ENCODE assay signal across 14 cellular contexts in genomic region chr1:172951728-172952365, GRCh38.
DNase-seq lines count a peak whose midpoint lies in the region; ATAC-seq and TF ChIP-seq lines count a peak whose summit lies in the region.
"Had no signal": no experiment of that assay in that cellular context is flagged by ENCODE, and none has a peak within 500 bp of the region (broad histone marks: within the 10 kb centered on the region; RNA-seq: fewer than 3 reads in every experiment).

No MANE protein-coding gene starts in this region.

- H2AFZ ChIP-seq in KMS-11 (ENCODE audit: low read depth) = no peak overlapping the region

- TF ChIP-seq POLR2A in sigmoid colon (IDR thresholded peaks at IDR 0.05) = no peak

- no peak overlapping the region for H3K9ac ChIP-seq in KMS-11
- H3K9ac ChIP-seq in liver (ENCODE audit: low read depth in 1 of 2, low read length in 2 of 2) = no peak overlapping the region

- TF ChIP-seq EP300 in sigmoid colon (IDR thresholded peaks at IDR 0.05) = no peak

- 53% methylated on average over 3 of the region's 3 CpGs for WGBS in liver
- WGBS in sigmoid colon, 2 donors = 74 to 77% methylated on average over 3 of the region's 3 CpGs

- H3K27ac ChIP-seq in KMS-11 = no peak overlapping the region
- H3K27ac ChIP-seq in liver (ENCODE audit: low read depth in 1 of 2, low read length in 2 of 2) = no peak overlapping the region
- no peak overlapping the region for H3K27ac ChIP-seq in sigmoid colon
- H3K27ac ChIP-seq: breast epithelium had no signal

- TF ChIP-seq RAD21 in liver (IDR thresholded peaks at IDR 0.05) = peak; percentile 17 to 23

- H4K20me1 ChIP-seq in KMS-11 (ENCODE audit: insufficient read depth) = no peaks in the 10 kb centered on the region

- ATAC-seq in HG02759 (IDR thresholded peaks at IDR 0.05; ENCODE audit: unreplicated experiment) = no peak

- H3K4me1 ChIP-seq in KMS-11 (ENCODE audit: low read depth, poor library complexity, severe bottlenecking) (peaks cover 17% of the 10 kb centered on the region), liver (ENCODE audit: control insufficient read depth in 4 of 4, insufficient read depth in 4 of 4, low read length in 3 of 4) (peaks cover 0 to 4% (median 0%) of the 10 kb centered on the region in 4 donors), sigmoid colon (no peaks in the 10 kb centered on the region)

- H3K9me3 ChIP-seq in liver (ENCODE audit: control insufficient read depth in 4 of 4, low read length in 3 of 4) = no peaks in the 10 kb centered on the region
- no peaks in the 10 kb centered on the region for H3K9me3 ChIP-seq in sigmoid colon
- H3K9me3 ChIP-seq: breast epithelium had no signal

- peak overlapping the region; percentile 30 for H3K4me2 ChIP-seq in KMS-11

- H3K36me3 ChIP-seq in KMS-11 (ENCODE audit: insufficient read depth) (no peaks in the 10 kb centered on the region), liver (ENCODE audit: control insufficient read depth in 4 of 4, insufficient read depth in 3 of 4, low read depth in 1 of 4, low read length in 3 of 4) (no peaks in the 10 kb centered on the region), sigmoid colon (no peaks in the 10 kb centered on the region)
- H3K36me3 ChIP-seq: breast epithelium had no signal

- DNase-seq in AG09309 (ENCODE audit: low read depth) (peak; percentile 65), epithelial cell of esophagus (ENCODE audit: low read depth) (peak; percentile 94), sigmoid colon (no peak), DMS153 (lab: John Stamatoyannopoulos, UW) (no peak)
- no peak for DNase-seq in central memory CD4-positive, alpha-beta T cell
- DNase-seq: activated CD4-positive, alpha-beta T cell treated with anti-CD3 and anti-CD28 coated beads, Interleukin-2, amount 50 U/mL, for 48 hours; activated effector memory CD4-positive, alpha-beta T cell treated with Interleukin-2 at 50 U/mL for 16 hours; NCI-H345; stimulated activated CD4-positive, alpha-beta T cell treated with anti-CD3 and anti-CD28 coated beads, Interleukin-4, amount 100 ng/mL, for 4 hours; T-helper 2 cell had no signal

- H3K79me2 ChIP-seq in KMS-11 (ENCODE audit: insufficient read depth, low read depth) = no peaks in the 10 kb centered on the region

- intact Hi-C loops in sigmoid colon (cut with DNase I) = no loop called here

- no peaks in the 10 kb centered on the region for H3K27me3 ChIP-seq in KMS-11 (ENCODE audit: insufficient read depth, low read depth)
- H3K27me3 ChIP-seq in liver (ENCODE audit: control insufficient read depth in 4 of 4, insufficient read depth in 4 of 4, low read length in 3 of 4) = no peaks in the 10 kb centered on the region
- no peaks in the 10 kb centered on the region for H3K27me3 ChIP-seq in sigmoid colon
- H3K27me3 ChIP-seq: breast epithelium had no signal

- H3K4me3 ChIP-seq in AG09309 (ENCODE audit: control insufficient read depth, low read depth, low read length) (no peak overlapping the region), KMS-11 (IDR thresholded peaks at IDR 0.05; ENCODE audit: insufficient read depth, low read depth, low read length) (peak overlapping the region; percentile 8), epithelial cell of esophagus (ENCODE audit: low read length) (no peak overlapping the region), liver (ENCODE audit: low read depth in 1 of 3, low read length in 3 of 3) (no peak overlapping the region), sigmoid colon (no peak overlapping the region)
- H3K4me3 ChIP-seq: breast epithelium had no signal

- TF ChIP-seq CTCF in AG09309 (IDR thresholded peaks at IDR 0.05; ENCODE audit: control insufficient read depth, insufficient read depth, low read depth, low read length, missing control alignments) (no peak), KMS-11 (conservative IDR thresholded peaks at IDR 0.05; ENCODE audit: low read depth, low read length) (no peak), epithelial cell of esophagus (IDR thresholded peaks at IDR 0.05; ENCODE audit: insufficient read depth, low read depth, low read length, missing control alignments) (no peak), liver (IDR thresholded peaks at IDR 0.05; ENCODE audit: low read depth, low read length, missing input control) (no peak), sigmoid colon (IDR thresholded peaks at IDR 0.05) (no peak)

TF ChIP-seq in liver, 16 proteins besides CTCF, POLR2A, EP300 and RAD21:
- no peak for TF ChIP-seq NR2F2 (IDR thresholded peaks at IDR 0.05)
- TF ChIP-seq REST (IDR thresholded peaks at IDR 0.05) = no peak
- no peak for TF ChIP-seq JUND (IDR thresholded peaks at IDR 0.05)
- TF ChIP-seq SP1 (IDR thresholded peaks at IDR 0.05) = no peak
- no peak for TF ChIP-seq FOXA1 (IDR thresholded peaks at IDR 0.05)
- TF ChIP-seq TAF1 (conservative IDR thresholded peaks at IDR 0.05) = no peak
- TF ChIP-seq ATF3 (IDR thresholded peaks at IDR 0.05) = no peak
- TF ChIP-seq GABPA (IDR thresholded peaks at IDR 0.05 in 1 of 2, conservative IDR thresholded peaks at IDR 0.05 in 1 of 2) = no peak
- TF ChIP-seq HNF4G (IDR thresholded peaks at IDR 0.05) = no peak
- peak; percentile 25 to 58 for TF ChIP-seq HNF4A (conservative IDR thresholded peaks at IDR 0.05)
- peak; percentile 46 for TF ChIP-seq YY1 (IDR thresholded peaks at IDR 0.05)
- TF ChIP-seq MAX (IDR thresholded peaks at IDR 0.05) = no peak
- TF ChIP-seq EGR1 (IDR thresholded peaks at IDR 0.05; ENCODE audit: low read depth in 2 of 2) = no peak
- no peak for TF ChIP-seq FOXA2 (IDR thresholded peaks at IDR 0.05)
- no peak for TF ChIP-seq ZBTB33 (IDR thresholded peaks at IDR 0.05)
- TF ChIP-seq RXRA (IDR thresholded peaks at IDR 0.05) = peak in 1 of 2 donors; percentile 49

Comparison
In these comparisons a context has a peak if more than half of its experiments do, and no peak if none do; other contexts are left out.
1. DNase-seq: peak in AG09309 (single experiment) and epithelial cell of esophagus (single experiment); none in sigmoid colon (single experiment), DMS153 (single experiment) and central memory CD4-positive, alpha-beta T cell (single experiment).